ENCODE assay signal across 32 cellular contexts in genomic region chr2:188046437-188046836, GRCh38.
A peak's percentile ranks its signal among the peaks of the same experiment; 100 is the strongest.
DNase-seq lines count a peak whose midpoint lies in the region; ATAC-seq, FAIRE-seq and TF ChIP-seq lines count a peak whose summit lies in the region.
"Had no signal": no experiment of that assay in that cellular context is flagged by ENCODE, and none has a peak within 500 bp of the region (broad histone marks: within the 10 kb centered on the region; RNA-seq: fewer than 3 reads in every experiment).

No MANE protein-coding gene starts in this region.

- H2AK5ac ChIP-seq in mesenchymal stem cell (ENCODE audit: low read length, severe bottlenecking): peak overlapping the region; percentile 98

- H3K27me3 ChIP-seq in endothelial cell of umbilical vein (ENCODE audit: control insufficient read depth in 2 of 2, insufficient read depth in 2 of 2, low read length in 2 of 2) (no peaks in the 10 kb centered on the region), mesenchymal stem cell (ENCODE audit: control insufficient read depth in 1 of 2, insufficient read depth in 1 of 2, low read length in 2 of 2) (no peaks in the 10 kb centered on the region)
- no peaks in the 10 kb centered on the region for H3K27me3 ChIP-seq in CD4-positive, alpha-beta memory T cell (ENCODE audit: insufficient read depth, low read length)
- H3K27me3 ChIP-seq: ascending aorta, esophagus muscularis mucosa, ovary had no signal

- WGBS in mesenchymal stem cell: 75% methylated on average over 1 of the region's 3 CpGs

- no peaks in the 10 kb centered on the region for H4K20me1 ChIP-seq in endothelial cell of umbilical vein (replicated peaks; ENCODE audit: control insufficient read depth, extremely low read depth, insufficient read depth, low read length)

- H2BK120ac ChIP-seq in mesenchymal stem cell (ENCODE audit: low read depth, low read length): no peak overlapping the region

- H3K36me3 ChIP-seq in endothelial cell of umbilical vein (ENCODE audit: control insufficient read depth in 2 of 2, extremely low read depth in 1 of 2, insufficient read depth in 2 of 2, low read length in 2 of 2): no peaks in the 10 kb centered on the region
- no peaks in the 10 kb centered on the region for H3K36me3 ChIP-seq in mesenchymal stem cell (ENCODE audit: control insufficient read depth in 1 of 2, insufficient read depth in 2 of 2, low read depth in 1 of 2, low read length in 2 of 2)
- no peaks in the 10 kb centered on the region for H3K36me3 ChIP-seq in CD4-positive, alpha-beta memory T cell (ENCODE audit: insufficient read depth, low read length)
- H3K36me3 ChIP-seq: ascending aorta, esophagus muscularis mucosa, ovary had no signal

- POLR2A ChIA-PET in endothelial cell of umbilical vein (lab: Charles Lee): no interaction called here
- POLR2A ChIA-PET in CD4-positive, alpha-beta memory T cell (lab: Charles Lee; ENCODE audit: partially characterized antibody): no interaction called here

- H3K23ac ChIP-seq in mesenchymal stem cell (ENCODE audit: low read length in 2 of 2): no peak overlapping the region

- H3K9me3 ChIP-seq in endothelial cell of umbilical vein (replicated peaks; ENCODE audit: control insufficient read depth, insufficient read depth, low read length) (no peaks in the 10 kb centered on the region), mesenchymal stem cell (ENCODE audit: control insufficient read depth, low read length) (no peaks in the 10 kb centered on the region)
- H3K9me3 ChIP-seq in CD4-positive, alpha-beta memory T cell (ENCODE audit: control insufficient read depth in 1 of 2, low read length in 2 of 2): no peaks in the 10 kb centered on the region
- H3K9me3 ChIP-seq: ascending aorta, ovary had no signal

- dilution Hi-C loops in endothelial cell of umbilical vein (cut with MboI; ENCODE audit: extremely low pct_ligation_motif_present, low sequenced_read_pairs): no loop called here

- no peak overlapping the region for H3K4me3 ChIP-seq in endothelial cell of umbilical vein (replicated peaks in 1 of 3; ENCODE audit: insufficient read depth in 1 of 3, low read depth in 1 of 3, low read length in 3 of 3)
- no peak overlapping the region for H3K4me3 ChIP-seq in mesenchymal stem cell (ENCODE audit: insufficient read depth in 1 of 2, low read depth in 1 of 2, low read length in 2 of 2)
- H3K4me3 ChIP-seq in CD4-positive, alpha-beta memory T cell (ENCODE audit: low read length in 2 of 2): no peak overlapping the region
- H3K4me3 ChIP-seq: ascending aorta, esophagus muscularis mucosa, ovary had no signal

- DNase-seq in ELR (ENCODE audit: low read depth) (peak; percentile 15), NCI-H226 (peak; percentile 49), endothelial cell of umbilical vein (ENCODE audit: low read depth, low spot score) (peak; percentile 27), mesenchymal stem cell (peak; percentile 21), left ventricle myocardium superior (no peak), left colon (no peak)
- DNase-seq in CD4-positive, alpha-beta memory T cell: no peak
- DNase-seq: activated CD4-positive, alpha-beta T cell treated with anti-CD3 and anti-CD28 coated beads, Interleukin-2, amount 10 ng/mL, durations not matched to agents 24 days and 14 days; activated gamma-delta T cell; activated naive CD8-positive, alpha-beta T cell treated with anti-CD3 and anti-CD28 coated beads for 36 hours; AML-193; CD4-positive, CD25-positive, alpha-beta regulatory T cell; DMS79 treated with DMSO at 0.1 percent for 48 hours; hypothalamus; NCI-H1417; NCI-H2029 treated with DMSO at 0.1 percent for 48 hours; NCI-H526; nephron progenitor cell; ovary; PC-3; Right ventricle myocardium superior; small intestine; stimulated activated naive B cell treated with anti-CD40 and anti-IgM and Interleukin-4, amounts not matched to agents 10 μg/mL and 1 μg/mL and 100 μg/mL, for 72 hours; T-helper 9 cell had no signal

- H3K4me2 ChIP-seq in endothelial cell of umbilical vein (ENCODE audit: insufficient read depth, low read length) (no peak overlapping the region), mesenchymal stem cell (ENCODE audit: low read length, poor library complexity, severe bottlenecking) (no peak overlapping the region)
- H3K4me2 ChIP-seq: KMS-11 had no signal

- H3K27ac Mint-ChIP-seq in CD4-positive, alpha-beta memory T cell: no peak overlapping the region
- H3K27ac Mint-ChIP-seq: activated CD4-positive, alpha-beta T cell treated with anti-CD3 and anti-CD28 coated beads, Interleukin-2, amount 10 ng/mL, durations not matched to agents 24 days and 14 days; activated naive CD8-positive, alpha-beta T cell treated with anti-CD3 and anti-CD28 coated beads for 36 hours; nephron progenitor cell; stimulated activated naive B cell treated with anti-CD40 and anti-IgM and Interleukin-4, amounts not matched to agents 10 μg/mL and 1 μg/mL and 100 μg/mL, for 72 hours had no signal

- FAIRE-seq in endothelial cell of umbilical vein (lab: Jason Lieb, UNC): no peak
- FAIRE-seq: GM18507, GM19239, small intestine had no signal

- no peak overlapping the region for H3K18ac ChIP-seq in mesenchymal stem cell (ENCODE audit: low read depth in 1 of 2, low read length in 2 of 2)

- H3K4me1 ChIP-seq in endothelial cell of umbilical vein (ENCODE audit: control insufficient read depth, extremely low read depth, insufficient read depth, low read length): no peaks in the 10 kb centered on the region
- peaks cover 5% of the 10 kb centered on the region for H3K4me1 ChIP-seq in mesenchymal stem cell (ENCODE audit: control insufficient read depth, insufficient read depth, low read depth, low read length)
- no peaks in the 10 kb centered on the region for H3K4me1 ChIP-seq in CD4-positive, alpha-beta memory T cell (ENCODE audit: insufficient read depth, low read length)
- H3K4me1 ChIP-seq: ascending aorta, esophagus muscularis mucosa had no signal

- TF ChIP-seq POLR2A in endothelial cell of umbilical vein (IDR thresholded peaks at IDR 0.05; ENCODE audit: low read depth, low read length): no peak

- H2BK15ac ChIP-seq in mesenchymal stem cell (ENCODE audit: low read depth, poor library complexity, severe bottlenecking): no peak overlapping the region

- ATAC-seq in left ventricle myocardium superior: no peak
- ATAC-seq in GM18867 (IDR thresholded peaks at IDR 0.05; ENCODE audit: unreplicated experiment): no peak
- ATAC-seq in left colon: no peak
- ATAC-seq: PC-3 had no signal

- no peaks in the 10 kb centered on the region for H3K9me1 ChIP-seq in endothelial cell of umbilical vein (replicated peaks; ENCODE audit: control insufficient read depth, extremely low read depth, insufficient read depth, low read length)

- no peak for TF ChIP-seq CTCF in endothelial cell of umbilical vein (IDR thresholded peaks at IDR 0.05; ENCODE audit: extremely low read depth in 1 of 2, insufficient read depth in 1 of 2, low read depth in 1 of 2, low read length in 2 of 2)

- H3K9ac ChIP-seq in endothelial cell of umbilical vein (replicated peaks; ENCODE audit: extremely low read depth, insufficient read depth, low read length) (no peak overlapping the region), mesenchymal stem cell (ENCODE audit: low read length) (no peak overlapping the region)
- H3K9ac ChIP-seq: KMS-11 had no signal

- H4K91ac ChIP-seq in mesenchymal stem cell (ENCODE audit: low read length): no peak overlapping the region

- no peak overlapping the region for H3K4me3 Mint-ChIP-seq in CD4-positive, alpha-beta memory T cell
- H3K4me3 Mint-ChIP-seq: activated CD4-positive, alpha-beta T cell treated with anti-CD3 and anti-CD28 coated beads, Interleukin-2, amount 10 ng/mL, durations not matched to agents 24 days and 14 days; activated naive CD8-positive, alpha-beta T cell treated with anti-CD3 and anti-CD28 coated beads for 36 hours; CD4-positive, CD25-positive, alpha-beta regulatory T cell; central memory CD8-positive, alpha-beta T cell; nephron progenitor cell; stimulated activated naive B cell treated with anti-CD40 and anti-IgM and Interleukin-4, amounts not matched to agents 10 μg/mL and 1 μg/mL and 100 μg/mL, for 72 hours had no signal

- intact Hi-C loops in endothelial cell of umbilical vein (cut with micrococcal nuclease) (no loop called here), left ventricle myocardium superior (cut with micrococcal nuclease) (no loop called here), left colon (cut with DNase I, micrococcal nuclease) (no loop called here)
- intact Hi-C loops in CD4-positive, alpha-beta memory T cell (cut with micrococcal nuclease): no loop called here

- no peaks in the 10 kb centered on the region for H3K4me1 Mint-ChIP-seq in CD4-positive, alpha-beta memory T cell
- H3K4me1 Mint-ChIP-seq: activated CD4-positive, alpha-beta T cell treated with anti-CD3 and anti-CD28 coated beads, Interleukin-2, amount 10 ng/mL, durations not matched to agents 24 days and 14 days; activated naive CD8-positive, alpha-beta T cell treated with anti-CD3 and anti-CD28 coated beads for 36 hours; CD4-positive, CD25-positive, alpha-beta regulatory T cell; central memory CD8-positive, alpha-beta T cell; nephron progenitor cell; stimulated activated naive B cell treated with anti-CD40 and anti-IgM and Interleukin-4, amounts not matched to agents 10 μg/mL and 1 μg/mL and 100 μg/mL, for 72 hours had no signal

- no peak overlapping the region for H2BK12ac ChIP-seq in mesenchymal stem cell (ENCODE audit: low read length in 2 of 2)

- H3K4ac ChIP-seq in mesenchymal stem cell (ENCODE audit: low read depth in 1 of 2, low read length in 2 of 2): no peak overlapping the region

- H2AFZ ChIP-seq in endothelial cell of umbilical vein (ENCODE audit: low read depth, low read length): no peak overlapping the region
- no peak overlapping the region for H2AFZ ChIP-seq in mesenchymal stem cell (ENCODE audit: low read depth, low read length)

- H4K8ac ChIP-seq in mesenchymal stem cell (ENCODE audit: low read length): no peak overlapping the region

- CTCF ChIA-PET in endothelial cell of umbilical vein (lab: Charles Lee): interaction anchor here (1.4 kb wide), 1 partner anchor 14 kb away, joined by 4 read pairs; no protein-coding TSS in a partner anchor
- CTCF ChIA-PET in CD4-positive, alpha-beta memory T cell (lab: Charles Lee; ENCODE audit: partially characterized antibody): no interaction called here

- H3K14ac ChIP-seq in mesenchymal stem cell (ENCODE audit: low read length in 2 of 2): no peak overlapping the region

- no peak overlapping the region for H3K27ac ChIP-seq in endothelial cell of umbilical vein (ENCODE audit: insufficient read depth, low read depth, low read length)
- H3K27ac ChIP-seq in mesenchymal stem cell (ENCODE audit: low read length, poor library complexity, severe bottlenecking): peak overlapping the region; percentile 55
- H3K27ac ChIP-seq in CD4-positive, alpha-beta memory T cell (ENCODE audit: low read depth, low read length): no peak overlapping the region
- H3K27ac ChIP-seq: ascending aorta, esophagus muscularis mucosa, KMS-11, ovary, VCaP had no signal

- H3K9me3 Mint-ChIP-seq in CD4-positive, alpha-beta memory T cell: peaks cover 0 to 8% (median 3%) of the 10 kb centered on the region in 8 donors
- H3K9me3 Mint-ChIP-seq: activated CD4-positive, alpha-beta T cell treated with anti-CD3 and anti-CD28 coated beads, Interleukin-2, amount 10 ng/mL, durations not matched to agents 24 days and 14 days had no signal

- no peak overlapping the region for H2BK5ac ChIP-seq in mesenchymal stem cell (ENCODE audit: low read depth, low read length, poor library complexity, severe bottlenecking)

- H3K79me2 ChIP-seq in endothelial cell of umbilical vein (ENCODE audit: control insufficient read depth, insufficient read depth, low read length): no peaks in the 10 kb centered on the region

- no peaks in the 10 kb centered on the region for H3K27me3 Mint-ChIP-seq in CD4-positive, alpha-beta memory T cell
- H3K27me3 Mint-ChIP-seq: activated CD4-positive, alpha-beta T cell treated with anti-CD3 and anti-CD28 coated beads, Interleukin-2, amount 10 ng/mL, durations not matched to agents 24 days and 14 days; activated naive CD8-positive, alpha-beta T cell treated with anti-CD3 and anti-CD28 coated beads for 36 hours; CD4-positive, CD25-positive, alpha-beta regulatory T cell; central memory CD8-positive, alpha-beta T cell; stimulated activated naive B cell treated with anti-CD40 and anti-IgM and Interleukin-4, amounts not matched to agents 10 μg/mL and 1 μg/mL and 100 μg/mL, for 72 hours had no signal

- H3K36me3 Mint-ChIP-seq in CD4-positive, alpha-beta memory T cell: no peaks in the 10 kb centered on the region
- H3K36me3 Mint-ChIP-seq: activated naive CD8-positive, alpha-beta T cell treated with anti-CD3 and anti-CD28 coated beads for 36 hours; CD4-positive, CD25-positive, alpha-beta regulatory T cell; stimulated activated naive B cell treated with anti-CD40 and anti-IgM and Interleukin-4, amounts not matched to agents 10 μg/mL and 1 μg/mL and 100 μg/mL, for 72 hours had no signal

- H3K79me1 ChIP-seq in mesenchymal stem cell (replicated peaks; ENCODE audit: low read length, poor library complexity, severe bottlenecking): no peaks in the 10 kb centered on the region

- BruUV-seq in endothelial cell of umbilical vein (replicated peaks; lab: Mats Ljungman, UMichigan): no TSS peak

Comparison
In these comparisons a context has a peak if more than half of its experiments do, and no peak if none do; other contexts are left out.
1. DNase-seq: peak in ELR (single experiment), NCI-H226 (single experiment), endothelial cell of umbilical vein (single experiment) and mesenchymal stem cell (single experiment); none in CD4-positive, alpha-beta memory T cell (0 of 5), left ventricle myocardium superior (single experiment) and left colon (0 of 2).